ENCODE assay signal across 28 cellular contexts in the genomic region with DNA sequence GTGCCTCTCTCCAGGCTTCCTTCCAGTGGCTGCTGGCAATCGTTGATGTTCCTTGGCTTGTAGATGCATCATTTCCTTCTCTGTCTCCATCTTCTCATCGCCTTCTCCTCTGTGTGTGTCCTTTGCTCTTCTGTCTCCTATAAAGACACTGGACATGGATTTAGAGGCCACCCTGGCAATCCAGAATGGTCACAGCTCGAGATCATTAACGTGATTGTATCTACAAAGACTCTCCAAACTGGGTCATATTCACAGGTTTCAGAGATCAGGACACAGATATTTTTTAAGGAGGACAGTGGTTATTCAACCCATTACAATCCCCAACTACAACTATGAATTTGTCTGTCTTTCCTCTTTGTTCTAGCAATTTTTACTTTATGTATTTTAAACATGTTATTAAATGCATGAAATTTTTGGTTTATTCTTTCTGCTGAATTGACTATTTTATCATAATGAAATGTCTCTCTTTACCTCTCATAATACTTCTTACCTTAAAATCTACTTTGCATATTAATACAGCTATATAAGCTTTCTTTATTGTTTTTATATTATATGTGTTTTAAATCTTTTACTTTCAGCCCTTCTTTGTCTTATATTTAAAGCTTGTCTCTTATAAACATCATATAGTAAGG. TPM values are rescaled to one million over a fixed set of nuclear protein-coding genes. Genes with fewer than 3 reads are reported as not detected.
"Had no signal": no experiment of that assay in that cellular context is flagged by ENCODE, and none has a peak within 500 bp of the region (broad histone marks: within the 10 kb centered on the region; RNA-seq: fewer than 3 reads in every experiment).

No MANE protein-coding gene starts in this region.

- H3K27me3 ChIP-seq: body of pancreas, stomach, tibial nerve had no signal

- H3K27ac ChIP-seq: body of pancreas, foreskin keratinocyte, lower lobe of right lung, stomach, suprapubic skin, tibial nerve had no signal

- H3K4me3 ChIP-seq: body of pancreas, lower lobe of right lung, stomach, suprapubic skin, tibial nerve had no signal

- H3K36me3 ChIP-seq: lower lobe of right lung, stomach, suprapubic skin, tibial nerve had no signal

- H3K9me3 ChIP-seq: body of pancreas, lower lobe of right lung, stomach, suprapubic skin, tibial nerve had no signal

- H3K9me3 Mint-ChIP-seq: activated naive CD8-positive, alpha-beta T cell treated with anti-CD3 and anti-CD28 coated beads, Interleukin-2, amount 50 U/mL, for 24 hours; activated T-helper 1 cell treated with anti-CD3 and anti-CD28 coated beads, Interleukin-12 subunit alpha, Interleukin-12 subunit beta, Interleukin-2, Interleukin-4 antibody, amounts not matched to agents 30 ng/mL and 10 ng/mL and 1 ng/mL, durations not matched to agents 14 hours and 24 hours and 36 hours; naive B cell; neural crest cell; stimulated activated effector memory CD8-positive, alpha-beta T cell treated with anti-CD3 and anti-CD28 coated beads, Interleukin-12 subunit alpha, Interleukin-12 subunit beta, amount 100 ng/mL, for 72 hours had no signal

- ATAC-seq: activated naive CD8-positive, alpha-beta T cell treated with anti-CD3 and anti-CD28 coated beads, Interleukin-2, amount 50 U/mL, for 24 hours; body of pancreas; foreskin keratinocyte; left lobe of liver; lower lobe of right lung; sciatic nerve; stimulated activated effector memory CD8-positive, alpha-beta T cell treated with anti-CD3 and anti-CD28 coated beads, Interleukin-12 subunit alpha, Interleukin-12 subunit beta, amount 100 ng/mL, for 72 hours had no signal

- H3K4me1 Mint-ChIP-seq: activated naive CD8-positive, alpha-beta T cell treated with anti-CD3 and anti-CD28 coated beads, Interleukin-2, amount 50 U/mL, for 24 hours; naive B cell; neural crest cell; stimulated activated effector memory CD8-positive, alpha-beta T cell treated with anti-CD3 and anti-CD28 coated beads, Interleukin-12 subunit alpha, Interleukin-12 subunit beta, amount 100 ng/mL, for 72 hours had no signal

- H3K27ac Mint-ChIP-seq: activated CD4-positive, alpha-beta memory T cell treated with anti-CD3 and anti-CD28 coated beads for 36 hours; activated naive CD8-positive, alpha-beta T cell treated with anti-CD3 and anti-CD28 coated beads, Interleukin-2, amount 50 U/mL, for 24 hours; activated T-helper 1 cell treated with anti-CD3 and anti-CD28 coated beads, Interleukin-12 subunit alpha, Interleukin-12 subunit beta, Interleukin-2, Interleukin-4 antibody, amounts not matched to agents 30 ng/mL and 10 ng/mL and 1 ng/mL, durations not matched to agents 14 hours and 24 hours and 36 hours; dendritic cell treated with granulocyte-macrophage colony-stimulating factor and Interleukin-4, amounts not matched to agents 40 ng/mL and 50 ng/mL, for 4 days; stimulated activated effector memory CD8-positive, alpha-beta T cell treated with anti-CD3 and anti-CD28 coated beads, Interleukin-12 subunit alpha, Interleukin-12 subunit beta, amount 100 ng/mL, for 72 hours had no signal

- H3K36me3 Mint-ChIP-seq: activated CD4-positive, alpha-beta memory T cell treated with anti-CD3 and anti-CD28 coated beads for 36 hours; stimulated activated effector memory CD8-positive, alpha-beta T cell treated with anti-CD3 and anti-CD28 coated beads, Interleukin-12 subunit alpha, Interleukin-12 subunit beta, amount 100 ng/mL, for 72 hours had no signal

- H3K4me3 Mint-ChIP-seq: activated CD4-positive, alpha-beta memory T cell treated with anti-CD3 and anti-CD28 coated beads for 36 hours; activated naive CD8-positive, alpha-beta T cell treated with anti-CD3 and anti-CD28 coated beads, Interleukin-2, amount 50 U/mL, for 24 hours; activated T-helper 1 cell treated with anti-CD3 and anti-CD28 coated beads, Interleukin-12 subunit alpha, Interleukin-12 subunit beta, Interleukin-2, Interleukin-4 antibody, amounts not matched to agents 30 ng/mL and 10 ng/mL and 1 ng/mL, durations not matched to agents 14 hours and 24 hours and 36 hours; dendritic cell treated with granulocyte-macrophage colony-stimulating factor and Interleukin-4, amounts not matched to agents 40 ng/mL and 50 ng/mL, for 4 days; naive B cell; neural crest cell; stimulated activated effector memory CD8-positive, alpha-beta T cell treated with anti-CD3 and anti-CD28 coated beads, Interleukin-12 subunit alpha, Interleukin-12 subunit beta, amount 100 ng/mL, for 72 hours had no signal

- DNase-seq: activated CD4-positive, alpha-beta memory T cell treated with anti-CD3 and anti-CD28 coated beads for 36 hours; activated CD4-positive, alpha-beta T cell treated with anti-CD3 and anti-CD28 coated beads for 48 hours; activated gamma-delta T cell; activated naive CD4-positive, alpha-beta T cell treated with anti-CD3 and anti-CD28 coated beads, Interleukin-2, amount 50 U/mL, for 16 hours; activated naive CD8-positive, alpha-beta T cell treated with anti-CD3 and anti-CD28 coated beads, Interleukin-2, amount 50 U/mL, for 24 hours; activated T-cell treated with anti-CD3 and anti-CD28 coated beads for 4 hours; anterior cingulate cortex; body of pancreas; effector CD4-positive, alpha-beta T cell; foreskin keratinocyte; lower lobe of right lung; naive B cell; occipital lobe; posterior cingulate gyrus; small intestine; stimulated activated CD4-positive, alpha-beta T cell treated with anti-CD3 and anti-CD28 coated beads, Interleukin-2, amount 100 ng/mL, for 24 hours; stomach had no signal

- H3K4me1 ChIP-seq: body of pancreas, foreskin keratinocyte, lower lobe of right lung, stomach, suprapubic skin, tibial nerve had no signal

- H3K27me3 Mint-ChIP-seq: activated naive CD8-positive, alpha-beta T cell treated with anti-CD3 and anti-CD28 coated beads, Interleukin-2, amount 50 U/mL, for 24 hours; dendritic cell treated with granulocyte-macrophage colony-stimulating factor and Interleukin-4, amounts not matched to agents 40 ng/mL and 50 ng/mL, for 4 days; naive B cell had no signal

RNA-seq across cellular contexts. Expression of gene CR1, which starts 22.8 kb away (rescaled TPM):
- total RNA-seq: activated CD4-positive, alpha-beta memory T cell treated with anti-CD3 and anti-CD28 coated beads for 36 hours; activated T-helper 1 cell treated with anti-CD3 and anti-CD28 coated beads, Interleukin-12 subunit alpha, Interleukin-12 subunit beta, Interleukin-2, Interleukin-4 antibody, amounts not matched to agents 30 ng/mL and 10 ng/mL and 1 ng/mL, durations not matched to agents 14 hours and 24 hours and 36 hours; chondrocyte; epithelial cell of proximal tubule; foreskin keratinocyte; glomerular endothelial cell; neural crest cell had no signal
- polyA plus RNA-seq: foreskin keratinocyte had no signal
